11 cellular contexts compared by ENCODE assay signal in the genomic region with DNA sequence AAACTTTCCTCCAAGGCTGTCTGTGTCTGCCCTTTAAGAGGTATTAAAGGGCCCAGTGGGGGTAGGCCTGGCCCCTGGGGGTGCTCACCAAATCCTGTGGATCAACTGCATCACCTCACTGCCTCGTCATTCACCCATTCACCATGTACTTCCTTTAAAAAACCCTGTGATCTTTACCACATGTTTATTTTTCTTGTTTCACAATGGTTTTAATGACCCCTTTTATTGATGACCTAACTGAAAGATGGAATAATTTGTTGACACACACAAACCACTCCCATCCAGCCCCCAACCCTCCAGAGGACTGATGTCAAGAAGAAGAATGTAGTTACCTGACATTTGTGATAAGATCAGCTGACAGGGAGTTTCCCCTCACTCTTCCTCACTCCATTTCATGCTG. TPM values are rescaled to one million over a fixed set of nuclear protein-coding genes. Genes with fewer than 3 reads are reported as not detected.
DNase-seq lines count a peak whose midpoint lies in the region; ATAC-seq, FAIRE-seq and TF ChIP-seq lines count a peak whose summit lies in the region.
"Had no signal": no experiment of that assay in that cellular context is flagged by ENCODE, and none has a peak within 500 bp of the region (broad histone marks: within the 10 kb centered on the region; RNA-seq: fewer than 3 reads in every experiment).

No MANE protein-coding gene starts in this region.

- POLR2A ChIA-PET in HEK293T (lab: Yijun Ruan, JAX) = no interaction called here

- no peak overlapping the region for H3K9ac ChIP-seq in mammary epithelial cell (ENCODE audit: insufficient read depth, low read length)

- BruUV-seq in mammary epithelial cell (replicated peaks; lab: Mats Ljungman, UMichigan) = no TSS peak

- TF ChIP-seq CTCF in esophagus squamous epithelium (IDR thresholded peaks at IDR 0.05) = no peak
- no peak for TF ChIP-seq CTCF in mammary epithelial cell (conservative IDR thresholded peaks at IDR 0.05 in 1 of 2, IDR thresholded peaks at IDR 0.05 in 1 of 2; ENCODE audit: extremely low read depth in 1 of 2, insufficient read depth in 1 of 2, low read depth in 1 of 2, low read length in 2 of 2)

- no peaks in the 10 kb centered on the region for H3K4me1 ChIP-seq in esophagus squamous epithelium
- H3K4me1 ChIP-seq in SJCRH30 = no peaks in the 10 kb centered on the region
- H3K4me1 ChIP-seq in mammary epithelial cell (ENCODE audit: insufficient read depth, low read length) = no peaks in the 10 kb centered on the region

- no peaks in the 10 kb centered on the region for H3K36me3 ChIP-seq in esophagus squamous epithelium
- no peaks in the 10 kb centered on the region for H3K36me3 ChIP-seq in SJCRH30
- no peaks in the 10 kb centered on the region for H3K36me3 ChIP-seq in mammary epithelial cell (ENCODE audit: insufficient read depth, low read length)

- no peak overlapping the region for H3K4me2 ChIP-seq in mammary epithelial cell (ENCODE audit: insufficient read depth, low read depth, low read length)

- H3K9me3 Mint-ChIP-seq in memory B cell = no peaks in the 10 kb centered on the region

- dilution Hi-C loops in mammary epithelial cell (cut with HindIII; ENCODE audit: low sequenced_read_pairs) = no loop called here

- no peaks in the 10 kb centered on the region for H3K36me3 Mint-ChIP-seq in memory B cell

- no peak overlapping the region for H3K27ac Mint-ChIP-seq in memory B cell

- no peaks in the 10 kb centered on the region for H3K27me3 ChIP-seq in esophagus squamous epithelium
- no peaks in the 10 kb centered on the region for H3K27me3 ChIP-seq in SJCRH30
- no peaks in the 10 kb centered on the region for H3K27me3 ChIP-seq in mammary epithelial cell (ENCODE audit: insufficient read depth, low read length)

- DNase-seq in ELR (ENCODE audit: low read depth) (peak; percentile 48), HEK293T (ENCODE audit: extremely low spot score) (peak; percentile 55), RCC 7860 (ENCODE audit: low spot score) (peak; percentile 56), memory B cell (ENCODE audit: low spot score in 2 of 2) (no peak), esophagus squamous epithelium (lab: John Stamatoyannopoulos, UW) (no peak), SJCRH30 (no peak), mammary epithelial cell (no peak)
- DNase-seq: caudate nucleus, islet precursor cell had no signal

- no peak for TF ChIP-seq POLR2A in esophagus squamous epithelium (IDR thresholded peaks at IDR 0.05)

- peak; percentile 7 for FAIRE-seq in RCC 7860 (lab: Jason Lieb, UNC)

- no peak overlapping the region for H3K4me3 ChIP-seq in esophagus squamous epithelium
- no peak overlapping the region for H3K4me3 ChIP-seq in SJCRH30
- no peak overlapping the region for H3K4me3 ChIP-seq in mammary epithelial cell (replicated peaks in 1 of 3; ENCODE audit: insufficient read depth in 1 of 3, low read depth in 2 of 3, low read length in 3 of 3)
- H3K4me3 ChIP-seq: skin epidermis had no signal

- WGBS in esophagus squamous epithelium, 2 donors = 25 to 46% methylated on average over 1 of the region's 1 CpG
- WGBS in mammary epithelial cell (ENCODE audit: low coverage, missing lambda C conversion rate) = 64% methylated on average over 1 of the region's 1 CpG

- H3K4me1 Mint-ChIP-seq in memory B cell = peaks cover 14% of the 10 kb centered on the region

- ATAC-seq in memory B cell (ENCODE audit: low read depth) (peak; percentile 56), esophagus mucosa (no peak)

- H4K20me1 ChIP-seq in mammary epithelial cell (ENCODE audit: insufficient read depth, low read length) = no peaks in the 10 kb centered on the region

- intact Hi-C loops in esophagus squamous epithelium (cut with DNase I) = no loop called here
- intact Hi-C loops in mammary epithelial cell (cut with micrococcal nuclease) = no loop called here

- peaks cover 2% of the 10 kb centered on the region for H3K27me3 Mint-ChIP-seq in memory B cell

- no peaks in the 10 kb centered on the region for H3K79me2 ChIP-seq in mammary epithelial cell (ENCODE audit: insufficient read depth, low read length)

- no peak overlapping the region for H2AFZ ChIP-seq in mammary epithelial cell (ENCODE audit: low read depth, low read length)

- in situ Hi-C loops in mammary epithelial cell (cut with MboI; ENCODE audit: low sequenced_read_pairs in 2 of 2) = loop anchor here (10.0 to 25.0 kb wide), 2 partner anchors 224 to 976 kb away; no protein-coding TSS in a partner anchor

- CTCF ChIA-PET in HEK293T (lab: Yijun Ruan, JAX) = interaction anchor here (1.3 kb wide), 1 partner anchor 11 kb away, joined by 6 read pairs; no protein-coding TSS in a partner anchor
- CTCF ChIA-PET in mammary epithelial cell (lab: Charles Lee; ENCODE audit: low non-redundant PET) = no interaction called here

- H3K4me3 Mint-ChIP-seq in memory B cell = no peak overlapping the region

- H3K9me3 ChIP-seq in esophagus squamous epithelium (no peaks in the 10 kb centered on the region), SJCRH30 (replicated peaks) (no peaks in the 10 kb centered on the region), mammary epithelial cell (replicated peaks; ENCODE audit: insufficient read depth, low read length) (no peaks in the 10 kb centered on the region)

- H3K27ac ChIP-seq in esophagus squamous epithelium (no peak overlapping the region), SJCRH30 (no peak overlapping the region), mammary epithelial cell (ENCODE audit: insufficient read depth, low read depth, low read length) (no peak overlapping the region)

TF ChIP-seq in HEK293T, 16 proteins besides CTCF, POLR2A, EP300 and RAD21:
- no peak for TF ChIP-seq SP1 (IDR thresholded peaks at IDR 0.05)
- TF ChIP-seq PKNOX1 (IDR thresholded peaks at IDR 0.05) = peak; percentile 92
- no peak for TF ChIP-seq NFRKB (IDR thresholded peaks at IDR 0.05)
- TF ChIP-seq TARDBP (IDR thresholded peaks at IDR 0.05) = no peak
- TF ChIP-seq ARNT (IDR thresholded peaks at IDR 0.05) = peak; percentile 88
- no peak for TF ChIP-seq SUZ12 (IDR thresholded peaks at IDR 0.05)
- TF ChIP-seq L3MBTL2 (conservative IDR thresholded peaks at IDR 0.05) = no peak
- TF ChIP-seq BHLHE40 (IDR thresholded peaks at IDR 0.05; ENCODE audit: borderline replicate concordance) = no peak
- no peak for TF ChIP-seq ELF4 (IDR thresholded peaks at IDR 0.05)
- TF ChIP-seq LEF1 (IDR thresholded peaks at IDR 0.05; ENCODE audit: borderline replicate concordance) = peak; percentile 98
- TF ChIP-seq FOXK2 (IDR thresholded peaks at IDR 0.05) = peak; percentile 68; the same call in 1 of the 2 replicates
- TF ChIP-seq FOXM1 (IDR thresholded peaks at IDR 0.05; ENCODE audit: borderline replicate concordance) = 0 out of 2 replicates have a peak, but pooled peaks have one; percentile 32
- no peak for TF ChIP-seq HDGF (IDR thresholded peaks at IDR 0.05; ENCODE audit: borderline replicate concordance)
- TF ChIP-seq FOXA1 (IDR thresholded peaks at IDR 0.05) = 0 out of 2 replicates have a peak, but pooled peaks have one; percentile 36
- TF ChIP-seq ZNF384 (IDR thresholded peaks at IDR 0.05) = 0 out of 2 replicates have a peak, but pooled peaks have one; percentile 24
- TF ChIP-seq CTBP1 (IDR thresholded peaks at IDR 0.05; ENCODE audit: borderline replicate concordance) = peak; percentile 93
TF ChIP-seq in HEK293T: peak in this region for 8.

RNA-seq across cellular contexts. Expression of gene KCNAB1, which starts 40.8 kb away (rescaled TPM):
- 0.56 TPM for total RNA-seq in esophagus mucosa
- total RNA-seq in esophagus squamous epithelium = 1 to 10 TPM in 2 of 4 donors, under 1 TPM in 2; 0.40 to 6.6 (median 1.3) TPM
- not detected in 2 replicates for total RNA-seq in SJCRH30 (2014; rRNA removed; shearing (Covaris generic))
- under 1 TPM; 0.17 to 0.71 TPM for total RNA-seq in mammary epithelial cell
- not detected for polyA plus RNA-seq in mammary epithelial cell
- polyA minus RNA-seq in mammary epithelial cell = not detected

Comparison
In these comparisons a context has a peak if more than half of its experiments do, and no peak if none do; other contexts are left out.
1. DNase-seq: peak in ELR (single experiment), HEK293T (single experiment) and RCC 7860 (single experiment); none in memory B cell (0 of 2), esophagus squamous epithelium (single experiment), SJCRH30 (0 of 2) and mammary epithelial cell (single experiment).